ENCODE assay signal across 10 cellular contexts in genomic region chr1:181936269-181936668, GRCh38.
DNase-seq lines count a peak whose midpoint lies in the region; ATAC-seq and TF ChIP-seq lines count a peak whose summit lies in the region.
"Had no signal": no experiment of that assay in that cellular context is flagged by ENCODE, and none has a peak within 500 bp of the region (broad histone marks: within the 10 kb centered on the region; RNA-seq: fewer than 3 reads in every experiment).

No MANE protein-coding gene starts in this region.

- peak; percentile 37 for ATAC-seq in GM21381 (IDR thresholded peaks at IDR 0.05; ENCODE audit: unreplicated experiment)
- peak; percentile 31 for ATAC-seq in HG03064 (IDR thresholded peaks at IDR 0.05; ENCODE audit: low read depth, unreplicated experiment)
- peak; percentile 32 for ATAC-seq in naive thymus-derived CD4-positive, alpha-beta T cell
- no peak for ATAC-seq in lower lobe of right lung

- H3K4me3 ChIP-seq in naive thymus-derived CD4-positive, alpha-beta T cell (ENCODE audit: low read length): no peak overlapping the region
- H3K4me3 ChIP-seq in MG63 (no peak overlapping the region), lower lobe of right lung (no peak overlapping the region)
- H3K4me3 ChIP-seq: cardiac muscle cell had no signal

- H3K36me3 ChIP-seq in naive thymus-derived CD4-positive, alpha-beta T cell (ENCODE audit: control insufficient read depth in 2 of 3, insufficient read depth in 3 of 3, low read length in 3 of 3): no peaks in the 10 kb centered on the region
- H3K36me3 ChIP-seq in MG63 (no peaks in the 10 kb centered on the region), lower lobe of right lung (no peaks in the 10 kb centered on the region)
- H3K36me3 ChIP-seq: cardiac muscle cell had no signal

- H3K27ac ChIP-seq in naive thymus-derived CD4-positive, alpha-beta T cell (ENCODE audit: low read depth, low read length): no peak overlapping the region
- no peak overlapping the region for H3K27ac ChIP-seq in lower lobe of right lung
- H3K27ac ChIP-seq: cardiac muscle cell had no signal

- no peak overlapping the region for H3K4me3 Mint-ChIP-seq in T-helper 2 cell treated with Interferon-gamma antibody and Interleukin-4, amounts not matched to agents 5 μg/mL and 100 μg/mL, for 36 hours
- H3K4me3 Mint-ChIP-seq in naive thymus-derived CD4-positive, alpha-beta T cell: no peak overlapping the region
- H3K4me3 Mint-ChIP-seq in activated T-helper 2 cell treated with anti-CD3 and anti-CD28 coated beads, Interferon-gamma antibody, Interleukin-2, Interleukin-4, amounts not matched to agents 10 μg/mL and 5 μg/mL and 100 μg/mL, durations not matched to agents 14 hours and 24 hours and 36 hours (ENCODE audit: low read depth): no peak overlapping the region

- DNase-seq in T-helper 2 cell treated with Interferon-gamma antibody and Interleukin-4, amounts not matched to agents 5 μg/mL and 100 μg/mL, for 36 hours (ENCODE audit: low spot score): peak; percentile 16
- DNase-seq in T-helper 2 cell: no peak
- no peak for DNase-seq in naive thymus-derived CD4-positive, alpha-beta T cell
- no peak for DNase-seq in activated T-helper 2 cell treated with anti-CD3 and anti-CD28 coated beads, Interferon-gamma antibody, Interleukin-2, Interleukin-4, amounts not matched to agents 10 μg/mL and 5 μg/mL and 100 μg/mL, durations not matched to agents 14 hours and 24 hours and 36 hours (ENCODE audit: low spot score)
- DNase-seq in MG63: no peak
- DNase-seq in lower lobe of right lung: no peak
- DNase-seq: Right ventricle myocardium superior had no signal

- POLR2A ChIA-PET in naive thymus-derived CD4-positive, alpha-beta T cell (lab: Charles Lee): no interaction called here

- no peaks in the 10 kb centered on the region for H3K36me3 Mint-ChIP-seq in T-helper 2 cell treated with Interferon-gamma antibody and Interleukin-4, amounts not matched to agents 5 μg/mL and 100 μg/mL, for 36 hours (ENCODE audit: low read depth)
- no peaks in the 10 kb centered on the region for H3K36me3 Mint-ChIP-seq in naive thymus-derived CD4-positive, alpha-beta T cell
- H3K36me3 Mint-ChIP-seq in activated T-helper 2 cell treated with anti-CD3 and anti-CD28 coated beads, Interferon-gamma antibody, Interleukin-2, Interleukin-4, amounts not matched to agents 10 μg/mL and 5 μg/mL and 100 μg/mL, durations not matched to agents 14 hours and 24 hours and 36 hours (ENCODE audit: low read depth): no peaks in the 10 kb centered on the region

- no peaks in the 10 kb centered on the region for H3K9me3 Mint-ChIP-seq in T-helper 2 cell treated with Interferon-gamma antibody and Interleukin-4, amounts not matched to agents 5 μg/mL and 100 μg/mL, for 36 hours
- no peaks in the 10 kb centered on the region for H3K9me3 Mint-ChIP-seq in naive thymus-derived CD4-positive, alpha-beta T cell
- no peaks in the 10 kb centered on the region for H3K9me3 Mint-ChIP-seq in activated T-helper 2 cell treated with anti-CD3 and anti-CD28 coated beads, Interferon-gamma antibody, Interleukin-2, Interleukin-4, amounts not matched to agents 10 μg/mL and 5 μg/mL and 100 μg/mL, durations not matched to agents 14 hours and 24 hours and 36 hours

- peaks cover 6% of the 10 kb centered on the region for H3K27me3 Mint-ChIP-seq in T-helper 2 cell treated with Interferon-gamma antibody and Interleukin-4, amounts not matched to agents 5 μg/mL and 100 μg/mL, for 36 hours (ENCODE audit: low read depth)
- peaks cover 0 to 3% (median 0%) of the 10 kb centered on the region in 5 donors for H3K27me3 Mint-ChIP-seq in naive thymus-derived CD4-positive, alpha-beta T cell
- H3K27me3 Mint-ChIP-seq in activated T-helper 2 cell treated with anti-CD3 and anti-CD28 coated beads, Interferon-gamma antibody, Interleukin-2, Interleukin-4, amounts not matched to agents 10 μg/mL and 5 μg/mL and 100 μg/mL, durations not matched to agents 14 hours and 24 hours and 36 hours (ENCODE audit: low read depth): peaks cover 2% of the 10 kb centered on the region

- intact Hi-C loops in naive thymus-derived CD4-positive, alpha-beta T cell (cut with micrococcal nuclease): loop anchor here (2.0 to 10.0 kb wide), 3 partner anchors 119 to 745 kb away; no protein-coding TSS in a partner anchor
- intact Hi-C loops in activated T-helper 2 cell treated with anti-CD3 and anti-CD28 coated beads, Interferon-gamma antibody, Interleukin-2, Interleukin-4, amounts not matched to agents 10 μg/mL and 5 μg/mL and 100 μg/mL, durations not matched to agents 14 hours and 24 hours and 36 hours (cut with micrococcal nuclease): loop anchor here (2.0 to 5.0 kb wide), 2 partner anchors 116 to 457 kb away; no protein-coding TSS in a partner anchor
- intact Hi-C loops in lower lobe of right lung (cut with DNase I): no loop called here

- CTCF ChIA-PET in naive thymus-derived CD4-positive, alpha-beta T cell (lab: Charles Lee): interaction anchor here (1.1 to 1.3 kb wide), 2 partner anchors 118 to 457 kb away, joined by 4 to 6 read pairs; no protein-coding TSS in a partner anchor

- no peak overlapping the region for H3K27ac Mint-ChIP-seq in T-helper 2 cell treated with Interferon-gamma antibody and Interleukin-4, amounts not matched to agents 5 μg/mL and 100 μg/mL, for 36 hours
- no peak overlapping the region for H3K27ac Mint-ChIP-seq in naive thymus-derived CD4-positive, alpha-beta T cell
- H3K27ac Mint-ChIP-seq in activated T-helper 2 cell treated with anti-CD3 and anti-CD28 coated beads, Interferon-gamma antibody, Interleukin-2, Interleukin-4, amounts not matched to agents 10 μg/mL and 5 μg/mL and 100 μg/mL, durations not matched to agents 14 hours and 24 hours and 36 hours: no peak overlapping the region

- no peaks in the 10 kb centered on the region for H3K9me3 ChIP-seq in naive thymus-derived CD4-positive, alpha-beta T cell (ENCODE audit: control insufficient read depth in 2 of 3, low read length in 3 of 3)
- H3K9me3 ChIP-seq in MG63 (no peaks in the 10 kb centered on the region), lower lobe of right lung (no peaks in the 10 kb centered on the region)

- H3K4me1 ChIP-seq in naive thymus-derived CD4-positive, alpha-beta T cell (ENCODE audit: control insufficient read depth in 2 of 2, insufficient read depth in 2 of 2, low read length in 2 of 2): no peaks in the 10 kb centered on the region
- H3K4me1 ChIP-seq in lower lobe of right lung: no peaks in the 10 kb centered on the region

- H3K27me3 ChIP-seq in naive thymus-derived CD4-positive, alpha-beta T cell (ENCODE audit: control insufficient read depth in 2 of 2, insufficient read depth in 2 of 2, low read length in 2 of 2): no peaks in the 10 kb centered on the region
- H3K27me3 ChIP-seq in MG63 (peaks cover 11% of the 10 kb centered on the region), lower lobe of right lung (ENCODE audit: low read depth) (peaks cover 4% of the 10 kb centered on the region)

- peaks cover 1% of the 10 kb centered on the region for H3K4me1 Mint-ChIP-seq in T-helper 2 cell treated with Interferon-gamma antibody and Interleukin-4, amounts not matched to agents 5 μg/mL and 100 μg/mL, for 36 hours (ENCODE audit: low read depth)
- H3K4me1 Mint-ChIP-seq in naive thymus-derived CD4-positive, alpha-beta T cell: peaks cover 0 to 5% (median 0%) of the 10 kb centered on the region in 7 donors
- H3K4me1 Mint-ChIP-seq in activated T-helper 2 cell treated with anti-CD3 and anti-CD28 coated beads, Interferon-gamma antibody, Interleukin-2, Interleukin-4, amounts not matched to agents 10 μg/mL and 5 μg/mL and 100 μg/mL, durations not matched to agents 14 hours and 24 hours and 36 hours (ENCODE audit: low read depth): peaks cover 2% of the 10 kb centered on the region

- no peak for TF ChIP-seq CTCF in lower lobe of right lung (IDR thresholded peaks at IDR 0.05)

Comparison
In these comparisons a context has a peak if more than half of its experiments do, and no peak if none do; other contexts are left out.
1. ATAC-seq: peak in GM21381 (single experiment), HG03064 (single experiment) and naive thymus-derived CD4-positive, alpha-beta T cell (single experiment); none in lower lobe of right lung (0 of 2).